Comparison of ENCODE assay signal across 1 cellular context in genomic region chr15:51076142-51076897, GRCh38.
TF ChIP-seq lines count a peak whose summit lies in the region.

No MANE protein-coding gene starts in this region.

TF ChIP-seq in H1, 55 proteins besides CTCF, POLR2A, EP300 and RAD21 (continued from another document):
- TF ChIP-seq ATF3 (IDR thresholded peaks at IDR 0.05; ENCODE audit: insufficient read depth, low read depth, low read length), result no peak
- no peak for TF ChIP-seq TAF7 (optimal IDR thresholded peaks at IDR 0.05; ENCODE audit: borderline replicate concordance, low read depth, low read length)
- no peak for TF ChIP-seq ATF2 (IDR thresholded peaks at IDR 0.05; ENCODE audit: low read length)
